ENCODE assay signal across 34 cellular contexts in the genomic region with DNA sequence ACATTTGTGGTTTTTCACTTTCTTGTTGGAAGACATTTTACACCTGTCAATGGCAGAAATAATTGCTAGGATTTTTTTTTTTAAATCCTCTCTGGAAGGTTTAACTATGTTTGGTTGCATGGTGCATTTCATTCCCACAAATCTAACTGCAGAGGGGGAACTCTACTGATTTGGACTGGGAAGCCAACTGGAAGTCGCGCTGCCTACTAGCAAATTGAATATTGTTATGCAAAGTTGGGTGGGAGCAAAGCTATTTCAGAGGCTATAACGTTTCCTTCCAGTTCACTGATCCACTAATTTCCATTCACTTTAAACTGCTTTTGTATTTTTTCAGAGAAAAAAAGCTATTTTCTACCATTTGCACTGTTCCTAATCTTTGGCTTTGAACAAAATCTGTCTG.
"Had no signal": no experiment of that assay in that cellular context is flagged by ENCODE, and none has a peak within 500 bp of the region (broad histone marks: within the 10 kb centered on the region; RNA-seq: fewer than 3 reads in every experiment).

No MANE protein-coding gene starts in this region.

- H3K27me3 Mint-ChIP-seq: activated naive CD4-positive, alpha-beta T cell treated with anti-CD3 and anti-CD28 coated beads, Interleukin-2, amount 50 U/mL, for 24 hours had no signal

- H3K9me3 Mint-ChIP-seq: activated CD4-positive, alpha-beta memory T cell treated with anti-CD3 and anti-CD28 coated beads, Interleukin-2, amount 10 ng/mL, durations not matched to agents 7 days and 5 days; activated naive CD4-positive, alpha-beta T cell treated with anti-CD3 and anti-CD28 coated beads, Interleukin-2, amount 50 U/mL, for 24 hours; activated naive CD8-positive, alpha-beta T cell treated with anti-CD3 and anti-CD28 coated beads, Interleukin-2, amount 10 ng/mL, durations not matched to agents 7 days and 5 days; activated T-helper 2 cell treated with anti-CD3 and anti-CD28 coated beads, Interferon-gamma antibody, Interleukin-2, Interleukin-4, amounts not matched to agents 10 μg/mL and 5 μg/mL and 100 μg/mL, durations not matched to agents 14 hours and 24 hours and 36 hours; T-cell had no signal

- H3K4me3 Mint-ChIP-seq: activated CD4-positive, alpha-beta memory T cell treated with anti-CD3 and anti-CD28 coated beads, Interleukin-2, amount 10 ng/mL, durations not matched to agents 7 days and 5 days; activated naive CD4-positive, alpha-beta T cell treated with anti-CD3 and anti-CD28 coated beads, Interleukin-2, amount 50 U/mL, for 24 hours; activated naive CD8-positive, alpha-beta T cell treated with anti-CD3 and anti-CD28 coated beads, Interleukin-2, amount 10 ng/mL, durations not matched to agents 7 days and 5 days; T-cell had no signal

- H3K4me1 Mint-ChIP-seq: activated CD4-positive, alpha-beta memory T cell treated with anti-CD3 and anti-CD28 coated beads, Interleukin-2, amount 10 ng/mL, durations not matched to agents 7 days and 5 days; activated naive CD4-positive, alpha-beta T cell treated with anti-CD3 and anti-CD28 coated beads, Interleukin-2, amount 50 U/mL, for 24 hours; activated naive CD8-positive, alpha-beta T cell treated with anti-CD3 and anti-CD28 coated beads, Interleukin-2, amount 10 ng/mL, durations not matched to agents 7 days and 5 days; T-cell had no signal

- H3K9me3 ChIP-seq: ascending aorta, breast epithelium, Peyer's patch, SJSA1 had no signal

- H3K36me3 Mint-ChIP-seq: activated naive CD4-positive, alpha-beta T cell treated with anti-CD3 and anti-CD28 coated beads, Interleukin-2, amount 50 U/mL, for 24 hours; activated naive CD8-positive, alpha-beta T cell treated with anti-CD3 and anti-CD28 coated beads, Interleukin-2, amount 10 ng/mL, durations not matched to agents 7 days and 5 days; T-cell had no signal

- H3K4me3 ChIP-seq: ascending aorta, breast epithelium, Peyer's patch, SJSA1 had no signal

- H3K36me3 ChIP-seq: ascending aorta, breast epithelium, Peyer's patch, SJSA1 had no signal

- ATAC-seq: PC-3, SK-N-SH treated with all-trans-retinoic acid at 6 μM for 48 hours, T-cell had no signal

- H3K27ac Mint-ChIP-seq: activated CD4-positive, alpha-beta memory T cell treated with anti-CD3 and anti-CD28 coated beads, Interleukin-2, amount 10 ng/mL, durations not matched to agents 7 days and 5 days; activated naive CD4-positive, alpha-beta T cell treated with anti-CD3 and anti-CD28 coated beads, Interleukin-2, amount 50 U/mL, for 24 hours; activated naive CD8-positive, alpha-beta T cell treated with anti-CD3 and anti-CD28 coated beads, Interleukin-2, amount 10 ng/mL, durations not matched to agents 7 days and 5 days; activated T-helper 2 cell treated with anti-CD3 and anti-CD28 coated beads, Interferon-gamma antibody, Interleukin-2, Interleukin-4, amounts not matched to agents 10 μg/mL and 5 μg/mL and 100 μg/mL, durations not matched to agents 14 hours and 24 hours and 36 hours; T-cell had no signal

- H3K27ac ChIP-seq: ascending aorta, breast epithelium, Peyer's patch, SJSA1, VCaP had no signal

- DNase-seq: activated CD4-positive, alpha-beta memory T cell treated with anti-CD3 and anti-CD28 coated beads, Interleukin-2, amount 10 ng/mL, durations not matched to agents 7 days and 5 days; activated CD4-positive, alpha-beta T cell treated with anti-CD3 and anti-CD28 coated beads for 1 hour; activated CD4-positive, alpha-beta T cell treated with anti-CD3 and anti-CD28 coated beads for 48 hours; activated CD4-positive, CD25-positive, alpha-beta regulatory T cell; activated gamma-delta T cell; activated naive CD4-positive, alpha-beta T cell treated with Interleukin-2 at 50 U/mL for 16 hours; activated naive CD8-positive, alpha-beta T cell treated with anti-CD3 and anti-CD28 coated beads, Interleukin-2, amount 10 ng/mL, durations not matched to agents 7 days and 5 days; activated T-cell treated with anti-CD3 and anti-CD28 coated beads, Interleukin-2, amount 50 U/mL, for 1 hour; amygdala; cerebellar nuclear complex; Karpas-422; NCI-H1105; NCI-H1417 treated with DMSO at 0.1 percent for 48 hours; NCI-H187 treated with DMSO at 0.1 percent for 48 hours; NCI-H2081; NCI-H2171 treated with DMSO at 0.1 percent for 48 hours; NCI-H2227 treated with DMSO at 0.1 percent for 48 hours; NCI-H446; NCI-H510A treated with DMSO at 0.1 percent for 48 hours; NK-92 treated with Interleukin-12 subunit alpha and Interleukin-12 subunit beta, amount 100 ng/mL, for 24 hours; PC-3; Peyer's patch; RPMI8226; SHP77 treated with DMSO at 0.1 percent for 48 hours; T-cell; T-helper 2 cell; T-helper 9 cell had no signal

- H3K4me1 ChIP-seq: ascending aorta, breast epithelium, Peyer's patch, SJSA1 had no signal

- H3K27me3 ChIP-seq: ascending aorta, breast epithelium, Peyer's patch, SJSA1 had no signal
